Comparison of ENCODE assay signal across 6 cellular contexts in the genomic region with DNA sequence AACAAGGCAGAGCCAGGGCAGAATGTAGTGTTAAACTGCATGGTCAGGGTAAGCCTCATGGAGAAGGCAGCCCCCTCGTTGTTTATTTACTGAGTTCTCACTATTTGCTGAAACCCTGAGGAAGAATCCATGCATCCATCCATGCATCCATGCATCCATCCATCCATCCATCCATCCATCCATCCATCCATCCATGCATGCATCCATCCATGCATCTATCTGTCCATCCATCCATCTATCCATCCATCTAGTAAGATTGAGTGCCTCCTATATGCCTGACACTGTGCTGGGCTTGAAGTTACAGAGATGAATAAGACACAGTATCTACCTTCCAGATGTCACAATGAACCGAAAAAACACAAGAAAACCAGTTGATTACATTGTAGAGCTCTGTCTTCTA.
"Had no signal": no experiment of that assay in that cellular context is flagged by ENCODE, and none has a peak within 500 bp of the region (broad histone marks: within the 10 kb centered on the region; RNA-seq: fewer than 3 reads in every experiment).

No MANE protein-coding gene starts in this region.

- H3K36me3 Mint-ChIP-seq: IgD-negative memory B cell had no signal

- H3K4me1 Mint-ChIP-seq: IgD-negative memory B cell had no signal

- H3K27ac ChIP-seq: HL-60 had no signal

- H3K4me3 Mint-ChIP-seq: IgD-negative memory B cell had no signal

- H3K4me3 ChIP-seq: K562 had no signal

- H3K27ac Mint-ChIP-seq: IgD-negative memory B cell had no signal

- DNase-seq: IMR-90, KBM-7, KG1 had no signal
